Comparison of ENCODE assay signal across 14 cellular contexts in the genomic region with DNA sequence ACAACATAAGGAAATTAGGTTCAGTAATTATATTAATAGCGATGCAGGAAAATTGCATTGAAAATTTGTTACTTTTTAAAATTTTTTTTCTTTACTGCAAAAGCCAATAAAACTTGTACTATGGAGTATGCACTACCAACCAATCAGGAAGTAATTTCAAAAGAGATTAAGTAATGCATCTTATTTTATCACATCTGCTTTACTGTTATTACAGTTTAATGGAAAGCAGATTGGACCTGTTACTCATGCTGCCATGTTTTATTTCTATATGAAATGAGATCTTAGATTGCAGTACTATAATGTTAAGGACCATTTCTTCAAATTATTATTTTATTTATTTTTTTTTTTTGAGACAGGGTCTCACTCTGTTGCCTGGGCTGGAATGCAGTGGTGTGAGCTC. TPM values are rescaled to one million over a fixed set of nuclear protein-coding genes. Genes with fewer than 3 reads are reported as not detected.
A peak's percentile ranks its signal among the peaks of the same experiment; 100 is the strongest.
DNase-seq lines count a peak whose midpoint lies in the region; ATAC-seq, FAIRE-seq and TF ChIP-seq lines count a peak whose summit lies in the region.
"Had no signal": no experiment of that assay in that cellular context is flagged by ENCODE, and none has a peak within 500 bp of the region (broad histone marks: within the 10 kb centered on the region; RNA-seq: fewer than 3 reads in every experiment).

No MANE protein-coding gene starts in this region.

- peak overlapping the region; percentile 87 for H3K9ac ChIP-seq in keratinocyte (ENCODE audit: control insufficient read depth, extremely low read depth, insufficient read depth, low read length)

- H3K4me3 ChIP-seq in A549 (peak overlapping the region; percentile 99), WERI-Rb-1 (ENCODE audit: low read depth, low read length) (peak overlapping the region; percentile 60; the same call in 1 of the 2 replicates), keratinocyte (ENCODE audit: control insufficient read depth in 2 of 3, extremely low read depth in 1 of 3, insufficient read depth in 2 of 3, low read depth in 1 of 3, low read length in 3 of 3) (peak overlapping the region in 2 of 3 experiments; percentile 81 to 88), tibial artery (peak overlapping the region in 1 of 2 donors; percentile 100)

- H3K9me3 ChIP-seq in A549 (no peaks in the 10 kb centered on the region), WERI-Rb-1 (ENCODE audit: severe bottlenecking) (no peaks in the 10 kb centered on the region), keratinocyte (ENCODE audit: control insufficient read depth, low read depth, low read length) (no peaks in the 10 kb centered on the region), tibial artery (no peaks in the 10 kb centered on the region)
- H3K9me3 ChIP-seq: ascending aorta, heart right ventricle had no signal

- peak overlapping the region; percentile 92 for H3K4me3 Mint-ChIP-seq in HFFc6

- H3K27me3 ChIP-seq in WERI-Rb-1 (ENCODE audit: insufficient read depth, low read depth, severe bottlenecking) (no peaks in the 10 kb centered on the region), keratinocyte (ENCODE audit: control insufficient read depth, extremely low read depth, insufficient read depth, low read length) (no peaks in the 10 kb centered on the region), tibial artery (no peaks in the 10 kb centered on the region)
- H3K27me3 ChIP-seq: ascending aorta, heart right ventricle had no signal

- dilution Hi-C loops in keratinocyte (cut with MboI; ENCODE audit: extremely low pct_ligation_motif_present, low sequenced_read_pairs), result no loop called here

- no peaks in the 10 kb centered on the region; the same call in 1 of the 2 replicates for H3K27me3 Mint-ChIP-seq in HFFc6 (ENCODE audit: insufficient read depth)

- POLR2A ChIA-PET in A549 (lab: Yijun Ruan, JAX), result no interaction called here

- no peak for TF ChIP-seq RAD21 in A549 (conservative IDR thresholded peaks at IDR 0.05 in 1 of 2, IDR thresholded peaks at IDR 0.05 in 1 of 2)

- DNase-seq in A549 (ENCODE audit: low read depth in 1 of 2, low spot score in 1 of 2) (no peak), HFFc6 (no peak), WERI-Rb-1 (no peak), keratinocyte (ENCODE audit: low read depth, low spot score) (no peak), tibial artery (no peak)
- DNase-seq: heart right ventricle, IMR-90, NCI-H2029, SW 1271 had no signal

- peaks cover 10% of the 10 kb centered on the region for H3K36me3 ChIP-seq in WERI-Rb-1
- no peaks in the 10 kb centered on the region for H3K36me3 ChIP-seq in keratinocyte (ENCODE audit: control insufficient read depth in 2 of 2, extremely low read depth in 1 of 2, insufficient read depth in 2 of 2, low read length in 2 of 2)
- no peaks in the 10 kb centered on the region for H3K36me3 ChIP-seq in tibial artery
- H3K36me3 ChIP-seq: ascending aorta had no signal

- ATAC-seq in A549 (no peak), GM21723 (IDR thresholded peaks at IDR 0.05; ENCODE audit: unreplicated experiment) (no peak), HG03175 (IDR thresholded peaks at IDR 0.05; ENCODE audit: unreplicated experiment) (no peak), GM21619 (IDR thresholded peaks at IDR 0.05; ENCODE audit: unreplicated experiment) (no peak)
- ATAC-seq: heart right ventricle had no signal

- H3K4me2 ChIP-seq in A549 (peak overlapping the region; percentile 87), keratinocyte (ENCODE audit: control insufficient read depth, extremely low read depth, insufficient read depth, low read depth, low read length) (peak overlapping the region; percentile 90)

- CTCF ChIA-PET in A549 (lab: Yijun Ruan, JAX), result interaction anchor here (1.9 to 2.3 kb wide), 2 partner anchors 10 to 55 kb away, joined by 8 to 9 read pairs; no protein-coding TSS in a partner anchor

- TF ChIP-seq EP300 in A549 (IDR thresholded peaks at IDR 0.05), result no peak

- H3K4me1 Mint-ChIP-seq in HFFc6 (ENCODE audit: low read depth), result peaks cover 51% of the 10 kb centered on the region

- TF ChIP-seq CTCF in A549 (IDR thresholded peaks at IDR 0.05) (no peak), HFFc6 (IDR thresholded peaks at IDR 0.05) (no peak), WERI-Rb-1 (IDR thresholded peaks at IDR 0.05; ENCODE audit: low read depth, low read length) (no peak), keratinocyte (optimal IDR thresholded peaks at IDR 0.05 in 1 of 3, IDR thresholded peaks at IDR 0.05 in 1 of 3, conservative IDR thresholded peaks at IDR 0.05 in 1 of 3; ENCODE audit: extremely low read depth in 1 of 3, insufficient read depth in 2 of 3, low read length in 3 of 3) (no peak), tibial artery (IDR thresholded peaks at IDR 0.05) (no peak)

- H3K4me1 ChIP-seq in A549 (peaks cover 64% of the 10 kb centered on the region), keratinocyte (ENCODE audit: control insufficient read depth, extremely low read depth, insufficient read depth, low read length) (peaks cover 17% of the 10 kb centered on the region), tibial artery (peaks cover 0 to 25% (median 13%) of the 10 kb centered on the region in 4 donors)

- intact Hi-C loops in tibial artery (cut with DNase I; ENCODE audit: low total_unique reads), result no loop called here

- peaks cover 37% of the 10 kb centered on the region for H3K79me2 ChIP-seq in keratinocyte (ENCODE audit: control insufficient read depth, insufficient read depth, low read length)

- H3K9me3 Mint-ChIP-seq in HFFc6, result no peaks in the 10 kb centered on the region

- WGBS in A549 (ENCODE audit: missing lambda C conversion rate), result 90% methylated on average over 1 of the region's 1 CpG

- no peak for TF ChIP-seq POLR2A in A549 (IDR thresholded peaks at IDR 0.05; ENCODE audit: low read length)

- FAIRE-seq in A549 (lab: Jason Lieb, UNC), result no peak
- FAIRE-seq in keratinocyte (lab: Jason Lieb, UNC), result no peak
- FAIRE-seq: G401.6 had no signal

- no peak overlapping the region for H2AFZ ChIP-seq in keratinocyte (ENCODE audit: control insufficient read depth, low read length)

- H3K36me3 Mint-ChIP-seq in HFFc6 (ENCODE audit: low read depth), result peaks cover 7% of the 10 kb centered on the region

- peaks cover 6% of the 10 kb centered on the region for H4K20me1 ChIP-seq in keratinocyte (ENCODE audit: control insufficient read depth, extremely low read depth, insufficient read depth, low read length)

- H3K27ac ChIP-seq in A549 (peak overlapping the region; percentile 65 to 99; a peak in 5 of 6 replicates), WERI-Rb-1 (no peak overlapping the region), keratinocyte (ENCODE audit: control insufficient read depth, insufficient read depth, low read length) (no peak overlapping the region), tibial artery (peak overlapping the region in 1 of 2 donors; percentile 100)

- no peak overlapping the region for H3K27ac Mint-ChIP-seq in HFFc6

- H3K9me1 ChIP-seq in keratinocyte (ENCODE audit: control insufficient read depth, extremely low read depth, insufficient read depth, low read length), result no peaks in the 10 kb centered on the region

TF ChIP-seq in A549, 52 proteins besides CTCF, POLR2A, EP300 and RAD21 (continues in another document):
- TF ChIP-seq KDM1A (IDR thresholded peaks at IDR 0.05; ENCODE audit: low read depth), result no peak
- no peak for TF ChIP-seq EHMT2 (IDR thresholded peaks at IDR 0.05; ENCODE audit: low read depth)
- TF ChIP-seq, protein P1, sequence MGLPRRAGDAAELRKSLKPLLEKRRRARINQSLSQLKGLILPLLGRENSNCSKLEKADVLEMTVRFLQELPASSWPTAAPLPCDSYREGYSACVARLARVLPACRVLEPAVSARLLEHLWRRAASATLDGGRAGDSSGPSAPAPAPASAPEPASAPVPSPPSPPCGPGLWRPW (IDR thresholded peaks at IDR 0.05), result no peak
- TF ChIP-seq MAFK (IDR thresholded peaks at IDR 0.05; ENCODE audit: partially characterized antibody), result no peak
- TF ChIP-seq RCOR1 (IDR thresholded peaks at IDR 0.05; ENCODE audit: low read depth, low read length), result no peak
- TF ChIP-seq TFCP2L1 (CRISPR knock-in tag; IDR thresholded peaks at IDR 0.05), result no peak
- no peak for TF ChIP-seq RNF2 (IDR thresholded peaks at IDR 0.05; ENCODE audit: borderline replicate concordance, low read depth)
- no peak for TF ChIP-seq SMC3 (IDR thresholded peaks at IDR 0.05)
- no peak for TF ChIP-seq KDM5A (IDR thresholded peaks at IDR 0.05)
- TF ChIP-seq JUN (IDR thresholded peaks at IDR 0.05), result no peak

RNA-seq across cellular contexts. Expression of gene STRN3, which starts 1.7 kb away (rescaled TPM):
- polyA plus RNA-seq in A549 (2011; rRNA removed) (37.3 and 44.8 TPM in 2 replicates), A549 (2017; fragmentation: RNase III; extraction: RNeasy Plus Mini Kit Qiagen cat#74134 plus additional on column Dnase treatment) (21.6 to 22.9 TPM (median 22.1 TPM) in 3 replicates), keratinocyte (25.3 to 38.1 TPM (median 29.0 TPM) in 3 replicates)
- polyA plus RNA-seq in A549 (2012; cell fraction: cytosol; rRNA removed), result 7.1 and 8.2 TPM in 2 replicates
- 9.0 and 11.1 TPM in 2 replicates for polyA plus RNA-seq in A549 (2012; cell fraction: nucleus; rRNA removed)
- polyA minus RNA-seq in A549 (2011; rRNA and poly(A)+ RNA removed), result 35.2 and 36.8 TPM in 2 replicates
- total RNA-seq in HFFc6 (2021; fragmentation: NEBNext Ultra II Directional; extraction: Animal tissue kit (Norgen Biotek cat#: 25700)), result 10 to 100 TPM; 34.5 to 40.6 (median 38.6) TPM
- polyA plus RNA-seq in keratinocyte (2011; ENCODE audit: low read depth), result 145 TPM
- 16.7 and 31.5 TPM in 2 replicates for polyA plus RNA-seq in keratinocyte (2011; cell fraction: cytosol; rRNA removed)
- polyA plus RNA-seq in keratinocyte (2011; cell fraction: nucleus; rRNA removed), result 34.3 and 41.9 TPM in 2 replicates
- polyA plus RNA-seq in keratinocyte (2012; ENCODE audit: low replicate concordance), result 29.8 and 35.7 TPM in 2 replicates
- polyA minus RNA-seq in keratinocyte, result 18.0 to 74.1 TPM (median 41.0 TPM) in 3 replicates
- polyA minus RNA-seq in keratinocyte (2011; cell fraction: cytosol; rRNA and poly(A)+ RNA removed), result 24.6 TPM
- 56.3 and 132 TPM in 2 replicates for polyA minus RNA-seq in keratinocyte (2011; cell fraction: nucleus; rRNA and poly(A)+ RNA removed)

RNA-seq across cellular contexts. Expression of gene AP4S1, which starts 2.4 kb away (rescaled TPM):
- polyA plus RNA-seq in A549 (2011; rRNA removed) (8.5 and 12.4 TPM in 2 replicates), A549 (2017; fragmentation: RNase III; extraction: RNeasy Plus Mini Kit Qiagen cat#74134 plus additional on column Dnase treatment) (13.4 to 16.0 TPM (median 14.4 TPM) in 3 replicates), keratinocyte (2.5 to 6.2 TPM (median 3.0 TPM) in 3 replicates)
- polyA plus RNA-seq in A549 (2012; cell fraction: cytosol; rRNA removed), result 2.4 and 2.7 TPM in 2 replicates
- 2.2 and 3.7 TPM in 2 replicates for polyA plus RNA-seq in A549 (2012; cell fraction: nucleus; rRNA removed)
- polyA minus RNA-seq in A549 (2011; rRNA and poly(A)+ RNA removed), result 3.7 and 5.3 TPM in 2 replicates
- total RNA-seq in HFFc6 (2021; fragmentation: NEBNext Ultra II Directional; extraction: Animal tissue kit (Norgen Biotek cat#: 25700)), result 10 to 100 TPM in 1 of 6 experiments, 1 to 10 TPM in 5; 6.5 to 10.0 (median 7.5) TPM
- 5.7 TPM for polyA plus RNA-seq in keratinocyte (2011; ENCODE audit: low read depth)
- 2.2 and 4.9 TPM in 2 replicates for polyA plus RNA-seq in keratinocyte (2011; cell fraction: cytosol; rRNA removed)
- 2.4 and 2.8 TPM in 2 replicates for polyA plus RNA-seq in keratinocyte (2011; cell fraction: nucleus; rRNA removed)
- 4.3 TPM in 2 replicates for polyA plus RNA-seq in keratinocyte (2012; ENCODE audit: low replicate concordance)
- polyA minus RNA-seq in keratinocyte, result 1.1 to 2.3 TPM (median 1.9 TPM) in 3 replicates
- polyA minus RNA-seq in keratinocyte (2011; cell fraction: cytosol; rRNA and poly(A)+ RNA removed), result 2.3 TPM
- polyA minus RNA-seq in keratinocyte (2011; cell fraction: nucleus; rRNA and poly(A)+ RNA removed), result 0.95 and 3.3 TPM in 2 replicates

Comparison
In these comparisons a context has a peak if more than half of its experiments do, and no peak if none do; other contexts are left out.
1. H3K27ac ChIP-seq: peak in A549 (2 of 2); none in WERI-Rb-1 (single experiment) and keratinocyte (single experiment).